Comparison of ENCODE assay signal across 31 cellular contexts in genomic region chr10:33187427-33187999, GRCh38.
DNase-seq lines count a peak whose midpoint lies in the region; ATAC-seq, FAIRE-seq and TF ChIP-seq lines count a peak whose summit lies in the region.
"Had no signal": no experiment of that assay in that cellular context is flagged by ENCODE, and none has a peak within 500 bp of the region (broad histone marks: within the 10 kb centered on the region; RNA-seq: fewer than 3 reads in every experiment).

No MANE protein-coding gene starts in this region.

- peak overlapping the region; percentile 45 for H3K27ac Mint-ChIP-seq in endothelial cell (ENCODE audit: unreplicated experiment)
- H3K27ac Mint-ChIP-seq in mesothelial cell of epicardium = no peak overlapping the region
- H3K27ac Mint-ChIP-seq: activated CD8-positive, alpha-beta memory T cell treated with anti-CD3 and anti-CD28 coated beads, Interleukin-2, amount 10 ng/mL, durations not matched to agents 7 days and 5 days; activated T-cell treated with anti-CD3 and anti-CD28 coated beads, Interleukin-2, amount 50 U/mL, for 72 hours; stimulated activated memory B cell treated with anti-CD40 and anti-IgM and Interleukin-4, amounts not matched to agents 10 μg/mL and 1 μg/mL and 100 μg/mL, for 72 hours had no signal

- peak; percentile 9 for FAIRE-seq in urothelium cell line (lab: Jason Lieb, UNC)

- ATAC-seq in heart left ventricle = no peak
- no peak for ATAC-seq in activated T-cell treated with anti-CD3 and anti-CD28 coated beads, Interleukin-2, amount 50 U/mL, for 4 hours
- ATAC-seq: activated CD8-positive, alpha-beta memory T cell treated with anti-CD3 and anti-CD28 coated beads, Interleukin-2, amount 10 ng/mL, durations not matched to agents 7 days and 5 days; activated T-cell treated with anti-CD3 and anti-CD28 coated beads, Interleukin-2, amount 50 U/mL, for 72 hours; left cardiac atrium; psoas muscle; stimulated activated memory B cell treated with anti-CD40 and anti-IgM and Interleukin-4, amounts not matched to agents 10 μg/mL and 1 μg/mL and 100 μg/mL, for 72 hours; upper lobe of right lung had no signal

- DNase-seq in left ventricle myocardium inferior = no peak
- DNase-seq in heart left ventricle = no peak
- DNase-seq in NCI-H748 treated with DMSO at 0.1 percent for 48 hours (lab: John Stamatoyannopoulos, UW) = peak; percentile 37
- no peak for DNase-seq in endothelial cell (ENCODE audit: low spot score)
- no peak for DNase-seq in urothelium cell line (ENCODE audit: low spot score)
- DNase-seq in activated T-cell treated with anti-CD3 and anti-CD28 coated beads, Interleukin-2, amount 50 U/mL, for 4 hours = no peak
- DNase-seq in posterior vena cava (ENCODE audit: low spot score) = no peak
- no peak for DNase-seq in mesothelial cell of epicardium (ENCODE audit: low spot score in 2 of 2, unreplicated experiment in 2 of 2)
- DNase-seq: ACHN; activated CD4-positive, alpha-beta T cell treated with anti-CD3 and anti-CD28 coated beads, Interleukin-2, amount 50 U/mL, for 1 hour; activated CD8-positive, alpha-beta memory T cell treated with anti-CD3 and anti-CD28 coated beads, Interleukin-2, amount 10 ng/mL, durations not matched to agents 7 days and 5 days; activated naive CD4-positive, alpha-beta T cell; activated T-cell treated with anti-CD3 and anti-CD28 coated beads, Interleukin-2, amount 50 U/mL, for 72 hours; cerebellar nuclear complex; EL; glutamatergic neuron; GM23248; Kasumi-1; left cardiac atrium; NCI-H446; psoas muscle; sigmoid colon; SJCRH30; stimulated activated CD4-positive, alpha-beta T cell treated with anti-CD3 and anti-CD28 coated beads, Interleukin-4, amount 100 ng/mL, for 4 hours; T1000; upper lobe of right lung had no signal

- H3K4me3 ChIP-seq in left ventricle myocardium inferior = no peak overlapping the region
- no peak overlapping the region for H3K4me3 ChIP-seq in heart left ventricle
- H3K4me3 ChIP-seq: GM23248, psoas muscle, sigmoid colon, SJCRH30, suprapubic skin, upper lobe of right lung had no signal

- H3K36me3 Mint-ChIP-seq in endothelial cell (ENCODE audit: low read depth, unreplicated experiment) (peaks cover 66% of the 10 kb centered on the region), mesothelial cell of epicardium (peaks cover 17% of the 10 kb centered on the region)
- H3K36me3 Mint-ChIP-seq in activated T-cell treated with anti-CD3 and anti-CD28 coated beads, Interleukin-2, amount 50 U/mL, for 4 hours (ENCODE audit: insufficient read depth) = no peaks in the 10 kb centered on the region
- H3K36me3 Mint-ChIP-seq: activated CD8-positive, alpha-beta memory T cell treated with anti-CD3 and anti-CD28 coated beads, Interleukin-2, amount 10 ng/mL, durations not matched to agents 7 days and 5 days; stimulated activated memory B cell treated with anti-CD40 and anti-IgM and Interleukin-4, amounts not matched to agents 10 μg/mL and 1 μg/mL and 100 μg/mL, for 72 hours had no signal

- H3K27me3 Mint-ChIP-seq in endothelial cell (ENCODE audit: unreplicated experiment) (peaks cover 24% of the 10 kb centered on the region), mesothelial cell of epicardium (ENCODE audit: low read depth) (no peaks in the 10 kb centered on the region)
- H3K27me3 Mint-ChIP-seq in activated T-cell treated with anti-CD3 and anti-CD28 coated beads, Interleukin-2, amount 50 U/mL, for 4 hours (ENCODE audit: low read depth) = peaks cover 6% of the 10 kb centered on the region

- H3K4me1 Mint-ChIP-seq in endothelial cell (ENCODE audit: unreplicated experiment) (peaks cover 15% of the 10 kb centered on the region), mesothelial cell of epicardium (peaks cover 10% of the 10 kb centered on the region)
- no peaks in the 10 kb centered on the region for H3K4me1 Mint-ChIP-seq in activated T-cell treated with anti-CD3 and anti-CD28 coated beads, Interleukin-2, amount 50 U/mL, for 4 hours (ENCODE audit: low read depth)
- H3K4me1 Mint-ChIP-seq: activated CD8-positive, alpha-beta memory T cell treated with anti-CD3 and anti-CD28 coated beads, Interleukin-2, amount 10 ng/mL, durations not matched to agents 7 days and 5 days; stimulated activated memory B cell treated with anti-CD40 and anti-IgM and Interleukin-4, amounts not matched to agents 10 μg/mL and 1 μg/mL and 100 μg/mL, for 72 hours had no signal

- TF ChIP-seq CTCF in left ventricle myocardium inferior (IDR thresholded peaks at IDR 0.05; ENCODE audit: borderline replicate concordance) (no peak), heart left ventricle (IDR thresholded peaks at IDR 0.05) (no peak), endothelial cell (IDR thresholded peaks at IDR 0.05; ENCODE audit: unreplicated experiment) (no peak), mesothelial cell of epicardium (IDR thresholded peaks at IDR 0.05; ENCODE audit: unreplicated experiment) (no peak)

- WGBS in heart left ventricle, 4 donors = 79 to 86% (median 83%) methylated on average over 9 of the region's 9 CpGs

- H3K4me1 ChIP-seq in left ventricle myocardium inferior = peaks cover 7% of the 10 kb centered on the region
- peaks cover 0 to 6% (median 0%) of the 10 kb centered on the region in 12 donors for H3K4me1 ChIP-seq in heart left ventricle
- H3K4me1 ChIP-seq: psoas muscle, sigmoid colon, suprapubic skin, upper lobe of right lung had no signal

- H3K4me3 Mint-ChIP-seq in endothelial cell (ENCODE audit: unreplicated experiment) (peak overlapping the region; percentile 47), mesothelial cell of epicardium (no peak overlapping the region)
- no peak overlapping the region for H3K4me3 Mint-ChIP-seq in activated T-cell treated with anti-CD3 and anti-CD28 coated beads, Interleukin-2, amount 50 U/mL, for 4 hours
- H3K4me3 Mint-ChIP-seq: activated CD8-positive, alpha-beta memory T cell treated with anti-CD3 and anti-CD28 coated beads, Interleukin-2, amount 10 ng/mL, durations not matched to agents 7 days and 5 days; activated T-cell treated with anti-CD3 and anti-CD28 coated beads, Interleukin-2, amount 50 U/mL, for 72 hours; stimulated activated memory B cell treated with anti-CD40 and anti-IgM and Interleukin-4, amounts not matched to agents 10 μg/mL and 1 μg/mL and 100 μg/mL, for 72 hours had no signal

- peak overlapping the region; percentile 11 for H3K27ac ChIP-seq in left ventricle myocardium inferior (replicated peaks)
- no peak overlapping the region for H3K27ac ChIP-seq in heart left ventricle
- H3K27ac ChIP-seq: epithelial cell of prostate, GM23248, HL-60, neutrophil, psoas muscle, sigmoid colon, SJCRH30, suprapubic skin, upper lobe of right lung had no signal

- H3K9me3 ChIP-seq in left ventricle myocardium inferior (replicated peaks) (no peaks in the 10 kb centered on the region), heart left ventricle (no peaks in the 10 kb centered on the region)
- H3K9me3 ChIP-seq: neutrophil, psoas muscle, sigmoid colon, SJCRH30, suprapubic skin, upper lobe of right lung had no signal

- no peak for TF ChIP-seq POLR2A in heart left ventricle (IDR thresholded peaks at IDR 0.05)

- H3K36me3 ChIP-seq in left ventricle myocardium inferior = peaks cover 95% of the 10 kb centered on the region
- H3K36me3 ChIP-seq in heart left ventricle = peaks cover 0 to 99% (median 95%) of the 10 kb centered on the region in 9 donors
- H3K36me3 ChIP-seq: neutrophil had no signal

- intact Hi-C loops in left ventricle myocardium inferior (cut with micrococcal nuclease) = no loop called here
- intact Hi-C loops in heart left ventricle (cut with DNase I) = no loop called here
- intact Hi-C loops in posterior vena cava (cut with DNase I) = no loop called here

- H3K9me3 Mint-ChIP-seq in endothelial cell (ENCODE audit: unreplicated experiment) (no peaks in the 10 kb centered on the region), mesothelial cell of epicardium (no peaks in the 10 kb centered on the region)
- H3K9me3 Mint-ChIP-seq in activated T-cell treated with anti-CD3 and anti-CD28 coated beads, Interleukin-2, amount 50 U/mL, for 4 hours = no peaks in the 10 kb centered on the region
- H3K9me3 Mint-ChIP-seq: activated T-cell treated with anti-CD3 and anti-CD28 coated beads, Interleukin-2, amount 50 U/mL, for 72 hours; stimulated activated memory B cell treated with anti-CD40 and anti-IgM and Interleukin-4, amounts not matched to agents 10 μg/mL and 1 μg/mL and 100 μg/mL, for 72 hours had no signal

- no peaks in the 10 kb centered on the region for H3K27me3 ChIP-seq in left ventricle myocardium inferior (ENCODE audit: low read depth)
- no peaks in the 10 kb centered on the region for H3K27me3 ChIP-seq in heart left ventricle
- H3K27me3 ChIP-seq: neutrophil, sigmoid colon, SJCRH30, suprapubic skin, upper lobe of right lung had no signal
